8 cellular contexts compared by ENCODE assay signal in the genomic region with DNA sequence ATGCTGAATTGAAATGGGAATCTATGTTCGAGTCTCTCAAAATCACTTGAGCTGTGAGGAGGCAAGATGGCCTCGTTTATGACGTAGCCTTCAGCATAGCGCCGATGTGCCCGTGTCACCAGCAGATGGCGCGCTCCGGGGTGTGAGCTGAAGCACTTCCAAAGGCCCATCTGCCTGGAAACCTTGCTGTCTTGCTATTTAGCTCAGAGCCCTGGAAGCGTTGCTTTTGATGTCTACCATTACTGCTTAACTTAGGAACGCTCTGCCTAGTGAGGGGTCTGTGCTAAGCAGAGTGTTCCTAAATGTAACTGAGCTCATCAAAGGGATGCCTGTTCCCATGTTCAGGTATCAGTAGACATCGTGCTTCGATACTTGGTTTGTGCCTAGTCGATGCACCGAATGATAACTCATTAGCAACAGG.
DNase-seq lines count a peak whose midpoint lies in the region; ATAC-seq and TF ChIP-seq lines count a peak whose summit lies in the region.

No MANE protein-coding gene starts in this region.

- H4K20me1 ChIP-seq in PC-3 (ENCODE audit: low read length), result no peaks in the 10 kb centered on the region

- H3K27me3 Mint-ChIP-seq in CD8-positive, alpha-beta T cell (ENCODE audit: low read depth), result peaks cover 11% of the 10 kb centered on the region
- H3K27me3 Mint-ChIP-seq in activated T-cell treated with anti-CD3 and anti-CD28 coated beads, Interleukin-2, amount 50 U/mL, for 72 hours (ENCODE audit: low read depth), result peaks cover 33% of the 10 kb centered on the region

- peak overlapping the region; percentile 66 for H2AFZ ChIP-seq in PC-3 (ENCODE audit: low read length)

- no TSS peak for BruUV-seq in PC-3 (replicated peaks; lab: Mats Ljungman, UMichigan)

- H3K36me3 Mint-ChIP-seq in CD8-positive, alpha-beta T cell, result no peaks in the 10 kb centered on the region
- no peaks in the 10 kb centered on the region for H3K36me3 Mint-ChIP-seq in activated T-cell treated with anti-CD3 and anti-CD28 coated beads, Interleukin-2, amount 50 U/mL, for 72 hours (ENCODE audit: insufficient read depth in 2 of 2)

- H3K9me2 ChIP-seq in PC-3 (replicated peaks; ENCODE audit: low read length), result no peaks in the 10 kb centered on the region

- peak; percentile 47 for TF ChIP-seq CTCF in CD8-positive, alpha-beta T cell (IDR thresholded peaks at IDR 0.05)
- TF ChIP-seq CTCF in HL-60 (IDR thresholded peaks at IDR 0.05; ENCODE audit: insufficient read depth, low read length) (peak; percentile 47), PC-3 (conservative IDR thresholded peaks at IDR 0.05; ENCODE audit: low read depth, low read length) (peak; percentile 92), fibroblast of pulmonary artery (IDR thresholded peaks at IDR 0.05; ENCODE audit: low read length, missing control alignments) (peak; percentile 92), thyroid gland (IDR thresholded peaks at IDR 0.05) (peak in 5 of 6 experiments; percentile 36 to 85 (median 65))

- H3K27ac Mint-ChIP-seq in CD8-positive, alpha-beta T cell, result no peak overlapping the region
- H3K27ac Mint-ChIP-seq in activated T-cell treated with anti-CD3 and anti-CD28 coated beads, Interleukin-2, amount 50 U/mL, for 72 hours, result no peak overlapping the region

- no peak overlapping the region for H3K4me3 ChIP-seq in CD8-positive, alpha-beta T cell (ENCODE audit: low read depth, low read length)
- H3K4me3 ChIP-seq in HL-60 (replicated peaks; ENCODE audit: insufficient read depth, low read length) (no peak overlapping the region), PC-3 (ENCODE audit: low read length) (no peak overlapping the region), fibroblast of pulmonary artery (replicated peaks; ENCODE audit: low read depth, low read length) (no peak overlapping the region), thyroid gland (replicated peaks in 1 of 3) (no peak overlapping the region)

- no peaks in the 10 kb centered on the region for H3K9me3 ChIP-seq in CD8-positive, alpha-beta T cell (ENCODE audit: low read length)
- H3K9me3 ChIP-seq in PC-3 (ENCODE audit: low read length) (no peaks in the 10 kb centered on the region), thyroid gland (no peaks in the 10 kb centered on the region)

- H3K9me3 Mint-ChIP-seq in CD8-positive, alpha-beta T cell, result no peaks in the 10 kb centered on the region
- no peaks in the 10 kb centered on the region for H3K9me3 Mint-ChIP-seq in activated T-cell treated with anti-CD3 and anti-CD28 coated beads, Interleukin-2, amount 50 U/mL, for 72 hours

- H3K27ac ChIP-seq in CD8-positive, alpha-beta T cell (ENCODE audit: low read depth, low read length), result no peak overlapping the region
- H3K27ac ChIP-seq in HL-60 (replicated peaks) (no peak overlapping the region), PC-3 (ENCODE audit: low read length) (no peak overlapping the region), thyroid gland (no peak overlapping the region)

- no peaks in the 10 kb centered on the region for H3K4me1 ChIP-seq in CD8-positive, alpha-beta T cell (ENCODE audit: insufficient read depth, low read length)
- H3K4me1 ChIP-seq in PC-3 (ENCODE audit: insufficient read depth, low read length) (peaks cover 10% of the 10 kb centered on the region), thyroid gland (no peaks in the 10 kb centered on the region)

- no peaks in the 10 kb centered on the region for H3K27me3 ChIP-seq in CD8-positive, alpha-beta T cell (ENCODE audit: insufficient read depth, low read length)
- H3K27me3 ChIP-seq in HL-60 (ENCODE audit: insufficient read depth, poor library complexity, severe bottlenecking) (no peaks in the 10 kb centered on the region), PC-3 (ENCODE audit: low read length) (peaks cover 11% of the 10 kb centered on the region), thyroid gland (no peaks in the 10 kb centered on the region)

- H3K4me1 Mint-ChIP-seq in CD8-positive, alpha-beta T cell (ENCODE audit: low read depth), result peaks cover 2% of the 10 kb centered on the region
- no peaks in the 10 kb centered on the region for H3K4me1 Mint-ChIP-seq in activated T-cell treated with anti-CD3 and anti-CD28 coated beads, Interleukin-2, amount 50 U/mL, for 72 hours (ENCODE audit: low read depth)

- DNase-seq in CD8-positive, alpha-beta T cell, result peak; percentile 24 to 59 (median 40)
- DNase-seq in HL-60 (ENCODE audit: low read depth in 1 of 2, low spot score in 1 of 2) (peak; percentile 24 to 66), PC-3 (peak; percentile 83), fibroblast of pulmonary artery (ENCODE audit: low read depth) (peak; percentile 88), nucleus accumbens (lab: John Stamatoyannopoulos, UW) (peak in 43 of 56 donors; percentile 1 to 72 (median 18)), thyroid gland (peak; percentile 64 to 81)
- DNase-seq in activated T-cell treated with anti-CD3 and anti-CD28 coated beads, Interleukin-2, amount 50 U/mL, for 72 hours, result peak; percentile 79 to 82

- no peak overlapping the region for H3K9ac ChIP-seq in PC-3 (ENCODE audit: low read length)

- H3K4me2 ChIP-seq in PC-3 (ENCODE audit: low read length), result no peak overlapping the region

- no peaks in the 10 kb centered on the region for H3K79me2 ChIP-seq in PC-3 (ENCODE audit: low read length)

- H3K36me3 ChIP-seq in CD8-positive, alpha-beta T cell (ENCODE audit: insufficient read depth, low read length), result no peaks in the 10 kb centered on the region
- H3K36me3 ChIP-seq in PC-3 (ENCODE audit: low read depth, low read length) (no peaks in the 10 kb centered on the region), thyroid gland (no peaks in the 10 kb centered on the region)

- CTCF ChIA-PET in CD8-positive, alpha-beta T cell (lab: Charles Lee), result interaction anchor here (1.3 to 1.4 kb wide), 2 partner anchors 25 to 542 kb away, joined by 3 to 4 read pairs; no protein-coding TSS in a partner anchor
- CTCF ChIA-PET in PC-3 (lab: Charles Lee), result interaction anchor here (1.0 to 2.1 kb wide), 4 partner anchors 57 to 542 kb away, joined by 4 to 17 read pairs (median 6); no protein-coding TSS in a partner anchor

- POLR2A ChIA-PET in CD8-positive, alpha-beta T cell (lab: Charles Lee), result no interaction called here
- POLR2A ChIA-PET in PC-3 (lab: Charles Lee; ENCODE audit: unreplicated experiment), result interaction anchor here (0.6 kb wide), 1 partner anchor 116 kb away, joined by 3 read pairs; no protein-coding TSS in a partner anchor

- no peak overlapping the region for H3K4me3 Mint-ChIP-seq in CD8-positive, alpha-beta T cell
- H3K4me3 Mint-ChIP-seq in activated T-cell treated with anti-CD3 and anti-CD28 coated beads, Interleukin-2, amount 50 U/mL, for 72 hours, result no peak overlapping the region

- whole genome bisulfite sequencing in thyroid gland, 2 donors, result 31 to 32% methylated on average over 15 of the region's 15 CpGs

- intact Hi-C loops in CD8-positive, alpha-beta T cell (cut with DNase I, micrococcal nuclease), result loop anchor here (5.0 to 10.0 kb wide), 4 partner anchors 113 to 623 kb away; no protein-coding TSS in a partner anchor
- intact Hi-C loops in PC-3 (cut with micrococcal nuclease), result no loop called here
- intact Hi-C loops in thyroid gland (cut with DNase I), result loop anchor here (5.0 to 10.0 kb wide), 2 partner anchors 113 to 620 kb away; no protein-coding TSS in a partner anchor

- H3F3A ChIP-seq in PC-3 (ENCODE audit: low read length, unreplicated experiment), result no peaks in the 10 kb centered on the region

- peak; percentile 66 for ATAC-seq in CD8-positive, alpha-beta T cell
- ATAC-seq in GM19463 (IDR thresholded peaks at IDR 0.05; ENCODE audit: unreplicated experiment) (peak; percentile 94), PC-3 (peak; percentile 64)
- peak; percentile 75 to 84 for ATAC-seq in activated T-cell treated with anti-CD3 and anti-CD28 coated beads, Interleukin-2, amount 50 U/mL, for 72 hours (replicated peaks in 1 of 2)

- no peak for TF ChIP-seq POLR2A in thyroid gland (IDR thresholded peaks at IDR 0.05)

Comparison
In these comparisons a context has a peak if more than half of its experiments do, and no peak if none do; other contexts are left out.
1. DNase-seq: peak in every context shown above with its lines; median percentile 88 in fibroblast of pulmonary artery; 83 in PC-3; 80 in activated T-cell treated with anti-CD3 and anti-CD28 coated beads, Interleukin-2, amount 50 U/mL, for 72 hours; 72 in thyroid gland; 45 in HL-60; 40 in CD8-positive, alpha-beta T cell; 18 in nucleus accumbens.